Comparison of ENCODE assay signal across 8 cellular contexts in genomic region chr3:177361042-177361938, GRCh38.
DNase-seq lines count a peak whose midpoint lies in the region; ATAC-seq and TF ChIP-seq lines count a peak whose summit lies in the region.

No MANE protein-coding gene starts in this region.

- no peak for TF ChIP-seq POLR2A in adrenal gland (IDR thresholded peaks at IDR 0.05)

- H3K4me3 Mint-ChIP-seq in naive thymus-derived CD8-positive, alpha-beta T cell: peak overlapping the region; percentile 88 to 97 (median 94)

- intact Hi-C loops in adrenal gland (cut with DNase I): no loop called here

- peak overlapping the region; percentile 98 to 100 (median 99) for H3K27ac Mint-ChIP-seq in naive thymus-derived CD8-positive, alpha-beta T cell

- peaks cover 0 to 4% (median 0%) of the 10 kb centered on the region in 9 donors for H3K9me3 Mint-ChIP-seq in naive thymus-derived CD8-positive, alpha-beta T cell

- peaks cover 0 to 3% (median 1%) of the 10 kb centered on the region in 3 donors for H3K36me3 Mint-ChIP-seq in naive thymus-derived CD8-positive, alpha-beta T cell

- H3K27me3 ChIP-seq in adrenal gland: no peaks in the 10 kb centered on the region

- peak overlapping the region in 1 of 4 donors; percentile 50 for H3K4me3 ChIP-seq in adrenal gland

- 57 to 85% (median 81%) methylated on average over 13 of the region's 13 CpGs for whole genome bisulfite sequencing in adrenal gland, 4 donors

- peaks cover 23 to 57% (median 50%) of the 10 kb centered on the region in 4 donors for H3K4me1 Mint-ChIP-seq in naive thymus-derived CD8-positive, alpha-beta T cell

- H3K27me3 Mint-ChIP-seq in naive thymus-derived CD8-positive, alpha-beta T cell: peaks cover 0 to 3% (median 0%) of the 10 kb centered on the region in 5 donors

- TF ChIP-seq CTCF in adrenal gland (IDR thresholded peaks at IDR 0.05): no peak

- POLR2A ChIA-PET in naive thymus-derived CD8-positive, alpha-beta T cell (lab: Charles Lee): interaction anchor here (0.6 to 7.9 kb wide), 10 partner anchors 10 to 310 kb away, joined by 3 to 255 read pairs (median 4); partner anchors contain the start of gene TBL1XR1

- DNase-seq in Ammon's horn (ENCODE audit: low spot score) (peak; percentile 32), adrenal gland (peak in 5 of 7 donors; percentile 25 to 60 (median 45)), NCI-H146 (lab: John Stamatoyannopoulos, UW) (no peak), NCI-H446 treated with DMSO at 0.1 percent for 48 hours (lab: John Stamatoyannopoulos, UW) (no peak)
- DNase-seq in naive thymus-derived CD8-positive, alpha-beta T cell: peak in 1 of 10 donors; percentile 4
- no peak for DNase-seq in effector CD8-positive, alpha-beta T cell (lab: John Stamatoyannopoulos, UW)

- H3K9me3 ChIP-seq in KOPT-K1 (ENCODE audit: insufficient read depth, low read length, poor library complexity, severe bottlenecking) (no peaks in the 10 kb centered on the region), adrenal gland (replicated peaks in 1 of 3) (no peaks in the 10 kb centered on the region)

- H3K27ac ChIP-seq in KOPT-K1 (ENCODE audit: low read depth, low read length, poor library complexity, severe bottlenecking) (peak overlapping the region; percentile 98), adrenal gland (peak overlapping the region; percentile 44 to 96 (median 91))

- peaks cover 37 to 42% of the 10 kb centered on the region in 2 donors for H3K4me1 ChIP-seq in adrenal gland (replicated peaks in 1 of 2)

- no peak for ATAC-seq in naive thymus-derived CD8-positive, alpha-beta T cell
- no peak for ATAC-seq in HG02884 (IDR thresholded peaks at IDR 0.05; ENCODE audit: unreplicated experiment)

- H3K36me3 ChIP-seq in KOPT-K1 (ENCODE audit: insufficient read depth, low read length): no peaks in the 10 kb centered on the region
- no peaks in the 10 kb centered on the region for H3K36me3 ChIP-seq in adrenal gland (replicated peaks in 1 of 2)

Comparison
In these comparisons a context has a peak if more than half of its experiments do, and no peak if none do; other contexts are left out.
1. DNase-seq: peak in Ammon's horn (single experiment) and adrenal gland (5 of 7); none in effector CD8-positive, alpha-beta T cell (single experiment), NCI-H146 (single experiment) and NCI-H446 treated with DMSO at 0.1 percent for 48 hours (single experiment).